In the genomic region with DNA sequence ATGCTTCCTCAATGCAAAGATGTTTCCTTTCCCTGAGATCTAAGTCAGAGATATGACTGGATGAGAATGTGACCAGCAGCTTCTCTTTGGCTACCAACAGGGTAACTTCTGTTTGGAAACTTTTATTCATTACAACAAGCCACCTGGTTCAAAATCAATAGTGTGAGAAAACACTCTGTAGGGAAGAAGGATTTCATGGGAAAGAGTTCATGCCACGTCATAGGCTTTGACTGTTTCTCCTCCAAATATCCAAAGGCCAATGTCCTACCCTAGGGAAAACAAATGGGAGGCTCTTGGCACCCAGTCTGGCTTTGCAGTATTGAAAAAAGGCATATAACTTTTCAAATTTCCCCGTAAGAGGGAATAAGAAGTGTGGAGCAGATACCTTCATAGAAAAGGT, we compare ENCODE assay signal across 28 cellular contexts.
"Had no signal": no experiment of that assay in that cellular context is flagged by ENCODE, and none has a peak within 500 bp of the region (broad histone marks: within the 10 kb centered on the region; RNA-seq: fewer than 3 reads in every experiment).

No MANE protein-coding gene starts in this region.

- H3K36me3 ChIP-seq: colonic mucosa, esophagus muscularis mucosa, esophagus squamous epithelium, gastrocnemius medialis, gastroesophageal sphincter, heart left ventricle, heart right ventricle had no signal

- H3K9me3 ChIP-seq: colonic mucosa, esophagus squamous epithelium had no signal

- H3K4me3 ChIP-seq: colonic mucosa, coronary artery, dorsolateral prefrontal cortex, esophagus muscularis mucosa, esophagus squamous epithelium, gastrocnemius medialis, gastroesophageal sphincter, heart left ventricle, heart right ventricle had no signal

- FAIRE-seq: colon, endometrium, endothelial cell of umbilical vein, frontal cortex had no signal

- H3K4me1 ChIP-seq: colonic mucosa, esophagus squamous epithelium, foreskin keratinocyte, gastrocnemius medialis, heart left ventricle, heart right ventricle had no signal

- ATAC-seq: effector memory CD8-positive, alpha-beta T cell; esophagus mucosa; foreskin keratinocyte; gastrocnemius medialis; gastroesophageal sphincter; heart left ventricle; heart right ventricle had no signal

- H3K27ac ChIP-seq: colonic mucosa, coronary artery, dorsolateral prefrontal cortex, epithelial cell of prostate, esophagus muscularis mucosa, esophagus squamous epithelium, foreskin keratinocyte, gastrocnemius medialis, gastroesophageal sphincter, heart left ventricle, heart right ventricle had no signal

- DNase-seq: colonic mucosa; cortex of kidney; dermis blood vessel endothelial cell; dorsolateral prefrontal cortex; effector CD4-positive, alpha-beta T cell; effector CD8-positive, alpha-beta T cell; effector memory CD4-positive, alpha-beta T cell; effector memory CD8-positive, alpha-beta T cell; endodermal cell; erythroblast; esophagus squamous epithelium; foreskin fibroblast; foreskin keratinocyte; foreskin melanocyte; gastrocnemius medialis; glutamatergic neuron; head of caudate nucleus; heart left ventricle; heart right ventricle had no signal

- H3K27me3 ChIP-seq: colonic mucosa, esophagus muscularis mucosa, esophagus squamous epithelium, foreskin keratinocyte, gastrocnemius medialis, gastroesophageal sphincter, heart left ventricle had no signal
